Comparison of ENCODE assay signal across 1 cellular context in the genomic region with DNA sequence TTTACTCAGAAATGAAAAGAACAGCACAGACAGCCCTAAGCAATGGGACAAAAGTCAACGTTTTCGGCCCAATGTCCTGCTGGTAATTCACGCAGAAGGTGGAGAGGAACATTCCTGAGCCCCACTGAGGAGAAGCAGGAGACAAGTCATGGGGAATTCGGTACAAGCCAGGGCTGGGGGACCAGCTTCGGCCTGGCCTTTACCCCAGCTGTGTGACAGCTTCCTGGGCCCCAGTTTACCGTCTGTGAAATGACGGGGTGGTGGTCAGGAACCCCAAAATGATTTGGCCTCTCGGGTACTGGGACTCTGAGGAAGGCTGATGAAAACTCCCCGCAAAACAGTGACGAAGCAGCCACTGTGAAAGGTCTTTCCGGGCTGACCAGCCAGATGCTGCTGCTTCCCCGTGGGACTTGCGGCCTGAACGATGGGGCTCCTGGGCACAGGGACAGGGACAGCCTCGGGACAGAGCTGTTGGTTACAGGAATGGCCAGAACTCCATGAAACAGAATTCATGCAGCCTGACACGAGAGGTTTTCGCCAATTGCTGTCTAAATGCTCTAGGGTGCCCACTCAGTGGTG.
TF ChIP-seq lines count a peak whose summit lies in the region.

No MANE protein-coding gene starts in this region.

TF ChIP-seq in GM23338, 12 proteins besides CTCF, POLR2A, EP300 and RAD21 (continued from another document):
- TF ChIP-seq EZH2phosphoT487 (IDR thresholded peaks at IDR 0.05; ENCODE audit: unreplicated experiment) (no peak), POLR2AphosphoS5 (IDR thresholded peaks at IDR 0.05; ENCODE audit: low read depth) (no peak), CREB1 (CRISPR knock-in tag; IDR thresholded peaks at IDR 0.05; ENCODE audit: low read depth) (no peak), JUNB (IDR thresholded peaks at IDR 0.05; ENCODE audit: unreplicated experiment) (no peak)
- TF ChIP-seq, protein P1, sequence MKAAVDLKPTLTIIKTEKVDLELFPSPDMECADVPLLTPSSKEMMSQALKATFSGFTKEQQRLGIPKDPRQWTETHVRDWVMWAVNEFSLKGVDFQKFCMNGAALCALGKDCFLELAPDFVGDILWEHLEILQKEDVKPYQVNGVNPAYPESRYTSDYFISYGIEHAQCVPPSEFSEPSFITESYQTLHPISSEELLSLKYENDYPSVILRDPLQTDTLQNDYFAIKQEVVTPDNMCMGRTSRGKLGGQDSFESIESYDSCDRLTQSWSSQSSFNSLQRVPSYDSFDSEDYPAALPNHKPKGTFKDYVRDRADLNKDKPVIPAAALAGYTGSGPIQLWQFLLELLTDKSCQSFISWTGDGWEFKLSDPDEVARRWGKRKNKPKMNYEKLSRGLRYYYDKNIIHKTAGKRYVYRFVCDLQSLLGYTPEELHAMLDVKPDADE (IDR thresholded peaks at IDR 0.05): no peak
- TF ChIP-seq, protein P2, sequence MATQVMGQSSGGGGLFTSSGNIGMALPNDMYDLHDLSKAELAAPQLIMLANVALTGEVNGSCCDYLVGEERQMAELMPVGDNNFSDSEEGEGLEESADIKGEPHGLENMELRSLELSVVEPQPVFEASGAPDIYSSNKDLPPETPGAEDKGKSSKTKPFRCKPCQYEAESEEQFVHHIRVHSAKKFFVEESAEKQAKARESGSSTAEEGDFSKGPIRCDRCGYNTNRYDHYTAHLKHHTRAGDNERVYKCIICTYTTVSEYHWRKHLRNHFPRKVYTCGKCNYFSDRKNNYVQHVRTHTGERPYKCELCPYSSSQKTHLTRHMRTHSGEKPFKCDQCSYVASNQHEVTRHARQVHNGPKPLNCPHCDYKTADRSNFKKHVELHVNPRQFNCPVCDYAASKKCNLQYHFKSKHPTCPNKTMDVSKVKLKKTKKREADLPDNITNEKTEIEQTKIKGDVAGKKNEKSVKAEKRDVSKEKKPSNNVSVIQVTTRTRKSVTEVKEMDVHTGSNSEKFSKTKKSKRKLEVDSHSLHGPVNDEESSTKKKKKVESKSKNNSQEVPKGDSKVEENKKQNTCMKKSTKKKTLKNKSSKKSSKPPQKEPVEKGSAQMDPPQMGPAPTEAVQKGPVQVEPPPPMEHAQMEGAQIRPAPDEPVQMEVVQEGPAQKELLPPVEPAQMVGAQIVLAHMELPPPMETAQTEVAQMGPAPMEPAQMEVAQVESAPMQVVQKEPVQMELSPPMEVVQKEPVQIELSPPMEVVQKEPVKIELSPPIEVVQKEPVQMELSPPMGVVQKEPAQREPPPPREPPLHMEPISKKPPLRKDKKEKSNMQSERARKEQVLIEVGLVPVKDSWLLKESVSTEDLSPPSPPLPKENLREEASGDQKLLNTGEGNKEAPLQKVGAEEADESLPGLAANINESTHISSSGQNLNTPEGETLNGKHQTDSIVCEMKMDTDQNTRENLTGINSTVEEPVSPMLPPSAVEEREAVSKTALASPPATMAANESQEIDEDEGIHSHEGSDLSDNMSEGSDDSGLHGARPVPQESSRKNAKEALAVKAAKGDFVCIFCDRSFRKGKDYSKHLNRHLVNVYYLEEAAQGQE (IDR thresholded peaks at IDR 0.05; ENCODE audit: unreplicated experiment): no peak
- TF ChIP-seq, protein P3, sequence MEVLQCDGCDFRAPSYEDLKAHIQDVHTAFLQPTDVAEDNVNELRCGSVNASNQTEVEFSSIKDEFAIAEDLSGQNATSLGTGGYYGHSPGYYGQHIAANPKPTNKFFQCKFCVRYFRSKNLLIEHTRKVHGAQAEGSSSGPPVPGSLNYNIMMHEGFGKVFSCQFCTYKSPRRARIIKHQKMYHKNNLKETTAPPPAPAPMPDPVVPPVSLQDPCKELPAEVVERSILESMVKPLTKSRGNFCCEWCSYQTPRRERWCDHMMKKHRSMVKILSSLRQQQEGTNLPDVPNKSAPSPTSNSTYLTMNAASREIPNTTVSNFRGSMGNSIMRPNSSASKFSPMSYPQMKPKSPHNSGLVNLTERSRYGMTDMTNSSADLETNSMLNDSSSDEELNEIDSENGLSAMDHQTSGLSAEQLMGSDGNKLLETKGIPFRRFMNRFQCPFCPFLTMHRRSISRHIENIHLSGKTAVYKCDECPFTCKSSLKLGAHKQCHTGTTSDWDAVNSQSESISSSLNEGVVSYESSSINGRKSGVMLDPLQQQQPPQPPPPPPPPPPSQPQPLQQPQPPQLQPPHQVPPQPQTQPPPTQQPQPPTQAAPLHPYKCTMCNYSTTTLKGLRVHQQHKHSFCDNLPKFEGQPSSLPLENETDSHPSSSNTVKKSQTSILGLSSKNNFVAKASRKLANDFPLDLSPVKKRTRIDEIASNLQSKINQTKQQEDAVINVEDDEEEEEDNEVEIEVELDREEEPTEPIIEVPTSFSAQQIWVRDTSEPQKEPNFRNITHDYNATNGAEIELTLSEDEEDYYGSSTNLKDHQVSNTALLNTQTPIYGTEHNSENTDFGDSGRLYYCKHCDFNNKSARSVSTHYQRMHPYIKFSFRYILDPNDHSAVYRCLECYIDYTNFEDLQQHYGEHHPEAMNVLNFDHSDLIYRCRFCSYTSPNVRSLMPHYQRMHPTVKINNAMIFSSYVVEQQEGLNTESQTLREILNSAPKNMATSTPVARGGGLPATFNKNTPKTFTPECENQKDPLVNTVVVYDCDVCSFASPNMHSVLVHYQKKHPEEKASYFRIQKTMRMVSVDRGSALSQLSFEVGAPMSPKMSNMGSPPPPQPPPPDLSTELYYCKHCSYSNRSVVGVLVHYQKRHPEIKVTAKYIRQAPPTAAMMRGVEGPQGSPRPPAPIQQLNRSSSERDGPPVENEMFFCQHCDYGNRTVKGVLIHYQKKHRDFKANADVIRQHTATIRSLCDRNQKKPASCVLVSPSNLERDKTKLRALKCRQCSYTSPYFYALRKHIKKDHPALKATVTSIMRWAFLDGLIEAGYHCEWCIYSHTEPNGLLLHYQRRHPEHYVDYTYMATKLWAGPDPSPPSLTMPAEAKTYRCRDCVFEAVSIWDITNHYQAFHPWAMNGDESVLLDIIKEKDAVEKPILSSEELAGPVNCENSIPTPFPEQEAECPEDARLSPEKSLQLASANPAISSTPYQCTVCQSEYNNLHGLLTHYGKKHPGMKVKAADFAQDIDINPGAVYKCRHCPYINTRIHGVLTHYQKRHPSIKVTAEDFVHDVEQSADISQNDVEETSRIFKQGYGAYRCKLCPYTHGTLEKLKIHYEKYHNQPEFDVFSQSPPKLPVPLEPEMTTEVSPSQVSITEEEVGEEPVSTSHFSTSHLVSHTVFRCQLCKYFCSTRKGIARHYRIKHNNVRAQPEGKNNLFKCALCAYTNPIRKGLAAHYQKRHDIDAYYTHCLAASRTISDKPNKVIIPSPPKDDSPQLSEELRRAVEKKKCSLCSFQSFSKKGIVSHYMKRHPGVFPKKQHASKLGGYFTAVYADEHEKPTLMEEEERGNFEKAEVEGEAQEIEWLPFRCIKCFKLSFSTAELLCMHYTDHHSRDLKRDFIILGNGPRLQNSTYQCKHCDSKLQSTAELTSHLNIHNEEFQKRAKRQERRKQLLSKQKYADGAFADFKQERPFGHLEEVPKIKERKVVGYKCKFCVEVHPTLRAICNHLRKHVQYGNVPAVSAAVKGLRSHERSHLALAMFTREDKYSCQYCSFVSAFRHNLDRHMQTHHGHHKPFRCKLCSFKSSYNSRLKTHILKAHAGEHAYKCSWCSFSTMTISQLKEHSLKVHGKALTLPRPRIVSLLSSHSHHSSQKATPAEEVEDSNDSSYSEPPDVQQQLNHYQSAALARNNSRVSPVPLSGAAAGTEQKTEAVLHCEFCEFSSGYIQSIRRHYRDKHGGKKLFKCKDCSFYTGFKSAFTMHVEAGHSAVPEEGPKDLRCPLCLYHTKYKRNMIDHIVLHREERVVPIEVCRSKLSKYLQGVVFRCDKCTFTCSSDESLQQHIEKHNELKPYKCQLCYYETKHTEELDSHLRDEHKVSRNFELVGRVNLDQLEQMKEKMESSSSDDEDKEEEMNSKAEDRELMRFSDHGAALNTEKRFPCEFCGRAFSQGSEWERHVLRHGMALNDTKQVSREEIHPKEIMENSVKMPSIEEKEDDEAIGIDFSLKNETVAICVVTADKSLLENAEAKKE (CRISPR knock-in tag; IDR thresholded peaks at IDR 0.05): no peak
